ENCODE assay signal across 34 cellular contexts in the genomic region with DNA sequence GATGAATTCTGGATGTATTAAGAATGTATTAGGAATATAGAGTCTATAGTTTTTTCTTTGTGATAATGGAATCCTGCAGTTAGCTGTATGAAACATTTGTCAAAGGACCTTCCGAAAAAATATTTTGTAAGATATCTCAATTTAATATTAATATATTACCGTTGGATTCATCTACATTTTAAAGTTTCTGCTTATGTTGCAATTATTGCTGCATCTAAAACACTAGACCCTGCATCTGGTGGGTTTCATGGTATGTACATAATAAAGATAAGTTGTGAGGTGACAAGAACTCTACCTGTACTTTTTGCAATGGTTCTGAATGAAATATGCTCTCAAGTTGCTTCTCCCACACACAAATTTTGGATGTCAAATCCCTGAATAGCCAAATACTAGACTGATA.
"Had no signal": no experiment of that assay in that cellular context is flagged by ENCODE, and none has a peak within 500 bp of the region (broad histone marks: within the 10 kb centered on the region; RNA-seq: fewer than 3 reads in every experiment).

No MANE protein-coding gene starts in this region.

- H3K27me3 ChIP-seq: adrenal gland, body of pancreas, brain microvascular endothelial cell, breast epithelium had no signal

- FAIRE-seq: astrocyte, colon, TTC549 had no signal

- H3K36me3 ChIP-seq: adrenal gland, brain microvascular endothelial cell, breast epithelium had no signal

- ATAC-seq: activated CD8-positive, alpha-beta T cell treated with anti-CD3 and anti-CD28 coated beads for 36 hours; activated naive CD4-positive, alpha-beta T cell treated with anti-CD3 and anti-CD28 coated beads, Interleukin-2, amount 50 U/mL, for 72 hours; activated T-cell treated with anti-CD3 and anti-CD28 coated beads, Interleukin-2, amount 50 U/mL, for 4 hours; activated T-cell treated with anti-CD3 and anti-CD28 coated beads, Interleukin-2, amount 50 U/mL, for 72 hours; activated T-helper 17 cell treated with anti-CD3 and anti-CD28 coated beads, Interleukin-2, amount 50 U/mL, for 72 hours; body of pancreas had no signal

- H3K9me3 ChIP-seq: adrenal gland, body of pancreas, breast epithelium had no signal

- H3K4me1 ChIP-seq: adrenal gland, body of pancreas, breast epithelium had no signal

- H3K4me3 ChIP-seq: adrenal gland, body of pancreas, breast epithelium had no signal

- DNase-seq: activated B cell treated with CpG ODN at 0.5 μM for 24 hours; activated CD4-positive, alpha-beta memory T cell treated with anti-CD3 and anti-CD28 coated beads for 36 hours; activated CD4-positive, alpha-beta T cell treated with anti-CD3 and anti-CD28 coated beads for 4 hours; activated CD4-positive, alpha-beta T cell treated with anti-CD3 and anti-CD28 coated beads, Interleukin-2, amount 10 ng/mL, durations not matched to agents 24 days and 14 days; activated CD4-positive, alpha-beta T cell treated with anti-CD3 and anti-CD28 coated beads, Interleukin-2, amount 50 U/mL, for 1 hour; activated CD4-positive, alpha-beta T cell treated with anti-CD3 and anti-CD28 coated beads, Interleukin-2, amount 50 U/mL, for 4 hours; activated CD4-positive, CD25-positive, alpha-beta regulatory T cell treated with anti-CD3 and anti-CD28 coated beads, Interleukin-2, amount 50 U/mL, for 72 hours; activated CD8-positive, alpha-beta memory T cell treated with anti-CD3 and anti-CD28 coated beads, Interleukin-2, amount 50 U/mL, for 4 hours; activated CD8-positive, alpha-beta T cell treated with anti-CD3 and anti-CD28 coated beads for 36 hours; activated effector memory CD4-positive, alpha-beta T cell treated with anti-CD3 and anti-CD28 coated beads, Interleukin-2, amount 50 U/mL, for 16 hours; activated gamma-delta T cell treated with Interleukin-2 at 50 U/mL for 16 hours; activated naive CD4-positive, alpha-beta T cell; activated naive CD4-positive, alpha-beta T cell treated with anti-CD3 and anti-CD28 coated beads for 36 hours; activated naive CD4-positive, alpha-beta T cell treated with anti-CD3 and anti-CD28 coated beads, Interleukin-2, amount 50 U/mL, for 16 hours; activated naive CD8-positive, alpha-beta T cell treated with anti-CD3 and anti-CD28 coated beads for 36 hours; activated T-cell treated with anti-CD3 and anti-CD28 coated beads for 4 hours; activated T-cell treated with anti-CD3 and anti-CD28 coated beads, Interleukin-2, amount 50 U/mL, for 1 hour; activated T-cell treated with anti-CD3 and anti-CD28 coated beads, Interleukin-2, amount 50 U/mL, for 4 hours; activated T-cell treated with anti-CD3 and anti-CD28 coated beads, Interleukin-2, amount 50 U/mL, for 72 hours; adrenal gland; amniotic stem cell; aorta; body of pancreas; brain microvascular endothelial cell; central memory CD4-positive, alpha-beta T cell; T-helper 2 cell; T-helper 9 cell had no signal

- H3K27ac ChIP-seq: adrenal gland, body of pancreas, brain microvascular endothelial cell, breast epithelium, VCaP had no signal
